Comparison of ENCODE assay signal across 32 cellular contexts in genomic region chr14:83799230-83799629, GRCh38.
"Had no signal": no experiment of that assay in that cellular context is flagged by ENCODE, and none has a peak within 500 bp of the region (broad histone marks: within the 10 kb centered on the region; RNA-seq: fewer than 3 reads in every experiment).

No MANE protein-coding gene starts in this region.

- H3K36me3 Mint-ChIP-seq: activated CD8-positive, alpha-beta memory T cell treated with anti-CD3 and anti-CD28 coated beads, Interleukin-2, amount 10 ng/mL, durations not matched to agents 7 days and 5 days; activated naive CD4-positive, alpha-beta T cell treated with anti-CD3 and anti-CD28 coated beads, Interleukin-2, amount 10 ng/mL, durations not matched to agents 7 days and 5 days; activated naive CD4-positive, alpha-beta T cell treated with anti-CD3 and anti-CD28 coated beads, Interleukin-2, amount 50 U/mL, for 24 hours; activated naive CD8-positive, alpha-beta T cell; activated naive CD8-positive, alpha-beta T cell treated with anti-CD3 and anti-CD28 coated beads, Interleukin-2, amount 10 ng/mL, durations not matched to agents 7 days and 5 days; brain had no signal

- H3K27me3 Mint-ChIP-seq: activated B cell treated with CpG ODN at 0.5 μM for 24 hours; activated CD4-positive, alpha-beta memory T cell treated with anti-CD3 and anti-CD28 coated beads, Interleukin-2, amount 10 ng/mL, durations not matched to agents 7 days and 5 days; activated CD4-positive, alpha-beta T cell treated with anti-CD3 and anti-CD28 coated beads for 36 hours; activated CD4-positive, alpha-beta T cell treated with anti-CD3 and anti-CD28 coated beads, Interleukin-2, amount 10 ng/mL, durations not matched to agents 7 days and 5 days; activated CD8-positive, alpha-beta memory T cell treated with anti-CD3 and anti-CD28 coated beads, Interleukin-2, amount 10 ng/mL, durations not matched to agents 7 days and 5 days; activated naive CD4-positive, alpha-beta T cell treated with anti-CD3 and anti-CD28 coated beads, Interleukin-2, amount 10 ng/mL, durations not matched to agents 7 days and 5 days; activated naive CD4-positive, alpha-beta T cell treated with anti-CD3 and anti-CD28 coated beads, Interleukin-2, amount 50 U/mL, for 24 hours; activated naive CD8-positive, alpha-beta T cell; activated naive CD8-positive, alpha-beta T cell treated with anti-CD3 and anti-CD28 coated beads, Interleukin-2, amount 10 ng/mL, durations not matched to agents 7 days and 5 days; activated naive CD8-positive, alpha-beta T cell treated with anti-CD3 and anti-CD28 coated beads, Interleukin-2, amount 50 U/mL, for 24 hours; activated T-cell treated with anti-CD3 and anti-CD28 coated beads, Interleukin-2, amount 50 U/mL, for 24 hours; central memory CD8-positive, alpha-beta T cell had no signal

- H3K4me1 Mint-ChIP-seq: activated B cell treated with CpG ODN at 0.5 μM for 24 hours; activated CD4-positive, alpha-beta memory T cell treated with anti-CD3 and anti-CD28 coated beads, Interleukin-2, amount 10 ng/mL, durations not matched to agents 7 days and 5 days; activated CD4-positive, alpha-beta T cell treated with anti-CD3 and anti-CD28 coated beads for 36 hours; activated CD4-positive, alpha-beta T cell treated with anti-CD3 and anti-CD28 coated beads, Interleukin-2, amount 10 ng/mL, durations not matched to agents 7 days and 5 days; activated CD8-positive, alpha-beta memory T cell treated with anti-CD3 and anti-CD28 coated beads, Interleukin-2, amount 10 ng/mL, durations not matched to agents 7 days and 5 days; activated naive CD4-positive, alpha-beta T cell treated with anti-CD3 and anti-CD28 coated beads, Interleukin-2, amount 10 ng/mL, durations not matched to agents 7 days and 5 days; activated naive CD4-positive, alpha-beta T cell treated with anti-CD3 and anti-CD28 coated beads, Interleukin-2, amount 50 U/mL, for 24 hours; activated naive CD8-positive, alpha-beta T cell treated with anti-CD3 and anti-CD28 coated beads, Interleukin-2, amount 10 ng/mL, durations not matched to agents 7 days and 5 days; activated naive CD8-positive, alpha-beta T cell treated with anti-CD3 and anti-CD28 coated beads, Interleukin-2, amount 50 U/mL, for 24 hours; brain; central memory CD8-positive, alpha-beta T cell had no signal

- H3K4me3 Mint-ChIP-seq: activated B cell treated with CpG ODN at 0.5 μM for 24 hours; activated CD4-positive, alpha-beta memory T cell treated with anti-CD3 and anti-CD28 coated beads, Interleukin-2, amount 10 ng/mL, durations not matched to agents 7 days and 5 days; activated CD4-positive, alpha-beta T cell treated with anti-CD3 and anti-CD28 coated beads for 36 hours; activated CD4-positive, alpha-beta T cell treated with anti-CD3 and anti-CD28 coated beads, Interleukin-2, amount 10 ng/mL, durations not matched to agents 7 days and 5 days; activated CD8-positive, alpha-beta memory T cell treated with anti-CD3 and anti-CD28 coated beads, Interleukin-2, amount 10 ng/mL, durations not matched to agents 7 days and 5 days; activated CD8-positive, alpha-beta T cell treated with anti-CD3 and anti-CD28 coated beads, Interleukin-2, amount 10 ng/mL, durations not matched to agents 7 days and 5 days; activated naive CD4-positive, alpha-beta T cell treated with anti-CD3 and anti-CD28 coated beads, Interleukin-2, amount 10 ng/mL, durations not matched to agents 7 days and 5 days; activated naive CD4-positive, alpha-beta T cell treated with anti-CD3 and anti-CD28 coated beads, Interleukin-2, amount 50 U/mL, for 24 hours; activated naive CD8-positive, alpha-beta T cell; activated naive CD8-positive, alpha-beta T cell treated with anti-CD3 and anti-CD28 coated beads, Interleukin-2, amount 10 ng/mL, durations not matched to agents 7 days and 5 days; activated naive CD8-positive, alpha-beta T cell treated with anti-CD3 and anti-CD28 coated beads, Interleukin-2, amount 50 U/mL, for 24 hours; activated T-cell treated with anti-CD3 and anti-CD28 coated beads, Interleukin-2, amount 50 U/mL, for 24 hours; brain; central memory CD8-positive, alpha-beta T cell; T-helper 1 cell treated with Interleukin-12 subunit alpha and Interleukin-12 subunit beta and Interleukin-4 antibody, amounts not matched to agents 30 μg/mL and 1 μg/mL, for 36 hours; T-helper 2 cell treated with Interferon-gamma antibody and Interleukin-4, amounts not matched to agents 5 μg/mL and 100 μg/mL, for 36 hours had no signal

- DNase-seq: activated B cell treated with CpG ODN at 0.5 μM for 24 hours; activated CD4-positive, alpha-beta memory T cell treated with anti-CD3 and anti-CD28 coated beads, Interleukin-2, amount 10 ng/mL, durations not matched to agents 7 days and 5 days; activated CD4-positive, alpha-beta T cell treated with anti-CD3 and anti-CD28 coated beads for 1 hour; activated CD4-positive, alpha-beta T cell treated with anti-CD3 and anti-CD28 coated beads for 36 hours; activated CD4-positive, alpha-beta T cell treated with anti-CD3 and anti-CD28 coated beads for 48 hours; activated CD4-positive, alpha-beta T cell treated with anti-CD3 and anti-CD28 coated beads, Interleukin-2, amount 10 ng/mL, durations not matched to agents 7 days and 5 days; activated CD4-positive, alpha-beta T cell treated with anti-CD3 and anti-CD28 coated beads, Interleukin-2, amount 50 U/mL, for 48 hours; activated CD8-positive, alpha-beta memory T cell treated with anti-CD3 and anti-CD28 coated beads for 24 hours; activated CD8-positive, alpha-beta memory T cell treated with anti-CD3 and anti-CD28 coated beads, Interleukin-2, amount 10 ng/mL, durations not matched to agents 7 days and 5 days; activated CD8-positive, alpha-beta memory T cell treated with anti-CD3 and anti-CD28 coated beads, Interleukin-2, amount 50 U/mL, for 48 hours; activated CD8-positive, alpha-beta T cell treated with anti-CD3 and anti-CD28 coated beads, Interleukin-2, amount 10 ng/mL, durations not matched to agents 7 days and 5 days; activated effector memory CD4-positive, alpha-beta T cell treated with Interleukin-2 at 50 U/mL for 16 hours; activated gamma-delta T cell; activated naive CD4-positive, alpha-beta T cell treated with anti-CD3 and anti-CD28 coated beads, Interleukin-2, amount 10 ng/mL, durations not matched to agents 7 days and 5 days; activated naive CD4-positive, alpha-beta T cell treated with Interleukin-2 at 50 U/mL for 16 hours; activated naive CD8-positive, alpha-beta T cell treated with anti-CD3 and anti-CD28 coated beads, Interleukin-2, amount 10 ng/mL, durations not matched to agents 7 days and 5 days; activated naive CD8-positive, alpha-beta T cell treated with anti-CD3 and anti-CD28 coated beads, Interleukin-2, amount 50 U/mL, for 24 hours; activated T-cell treated with anti-CD3 and anti-CD28 coated beads, Interleukin-2, amount 50 U/mL, for 24 hours; activated T-cell treated with anti-CD3 and anti-CD28 coated beads, Interleukin-2, amount 50 U/mL, for 48 hours; amygdala; anterior cingulate cortex; caudate nucleus; cerebellar nuclear complex; T-helper 2 cell; T-helper 9 cell had no signal

- H3K27ac Mint-ChIP-seq: activated B cell treated with CpG ODN at 0.5 μM for 24 hours; activated CD4-positive, alpha-beta memory T cell treated with anti-CD3 and anti-CD28 coated beads, Interleukin-2, amount 10 ng/mL, durations not matched to agents 7 days and 5 days; activated CD4-positive, alpha-beta T cell treated with anti-CD3 and anti-CD28 coated beads for 36 hours; activated CD4-positive, alpha-beta T cell treated with anti-CD3 and anti-CD28 coated beads, Interleukin-2, amount 10 ng/mL, durations not matched to agents 7 days and 5 days; activated CD8-positive, alpha-beta memory T cell treated with anti-CD3 and anti-CD28 coated beads, Interleukin-2, amount 10 ng/mL, durations not matched to agents 7 days and 5 days; activated CD8-positive, alpha-beta T cell treated with anti-CD3 and anti-CD28 coated beads, Interleukin-2, amount 10 ng/mL, durations not matched to agents 7 days and 5 days; activated naive CD4-positive, alpha-beta T cell treated with anti-CD3 and anti-CD28 coated beads, Interleukin-2, amount 10 ng/mL, durations not matched to agents 7 days and 5 days; activated naive CD4-positive, alpha-beta T cell treated with anti-CD3 and anti-CD28 coated beads, Interleukin-2, amount 50 U/mL, for 24 hours; activated naive CD8-positive, alpha-beta T cell; activated naive CD8-positive, alpha-beta T cell treated with anti-CD3 and anti-CD28 coated beads, Interleukin-2, amount 10 ng/mL, durations not matched to agents 7 days and 5 days; activated naive CD8-positive, alpha-beta T cell treated with anti-CD3 and anti-CD28 coated beads, Interleukin-2, amount 50 U/mL, for 24 hours; activated T-cell treated with anti-CD3 and anti-CD28 coated beads, Interleukin-2, amount 50 U/mL, for 24 hours; activated T-helper 2 cell treated with anti-CD3 and anti-CD28 coated beads, Interferon-gamma antibody, Interleukin-2, Interleukin-4, amounts not matched to agents 10 μg/mL and 5 μg/mL and 100 μg/mL, durations not matched to agents 14 hours and 24 hours and 36 hours; brain; T-helper 1 cell treated with Interleukin-12 subunit alpha and Interleukin-12 subunit beta and Interleukin-4 antibody, amounts not matched to agents 30 μg/mL and 1 μg/mL, for 36 hours; T-helper 2 cell treated with Interferon-gamma antibody and Interleukin-4, amounts not matched to agents 5 μg/mL and 100 μg/mL, for 36 hours had no signal
